8 cellular contexts compared by ENCODE assay signal in genomic region chr1:166839600-166840308, GRCh38. TPM values are rescaled to one million over a fixed set of nuclear protein-coding genes. Genes with fewer than 3 reads are reported as not detected.
DNase-seq lines count a peak whose midpoint lies in the region; ATAC-seq and TF ChIP-seq lines count a peak whose summit lies in the region.

No MANE protein-coding gene starts in this region.

- POLR2A ChIA-PET in activated naive CD8-positive, alpha-beta T cell treated with anti-CD3 and anti-CD28 coated beads, Interleukin-2, amount 10 ng/mL, durations not matched to agents 7 days and 5 days (lab: Charles Lee), result interaction anchor here (0.6 to 1.9 kb wide), 8 partner anchors 8 to 381 kb away, joined by 3 to 21 read pairs (median 4); partner anchors contain the start of genes POU2F1 and TADA1

- H2AFZ ChIP-seq in DND-41 (ENCODE audit: low read depth, low read length), result peak overlapping the region; percentile 99

- peak overlapping the region; percentile 96 for H3K27ac ChIP-seq in DND-41 (ENCODE audit: low read length)

- H3K9ac ChIP-seq in DND-41 (ENCODE audit: low read depth, low read length), result peak overlapping the region; percentile 77

- peaks cover 45% of the 10 kb centered on the region for H3K36me3 ChIP-seq in DND-41 (ENCODE audit: insufficient read depth, low read length)

- H4K20me1 ChIP-seq in DND-41 (ENCODE audit: insufficient read depth, low read length), result peaks cover 16% of the 10 kb centered on the region; the same call in 1 of the 2 replicates

- peak; percentile 42 for ATAC-seq in DND-41 (ENCODE audit: insufficient read depth, low read depth)
- peak; percentile 32 for ATAC-seq in GM21515 (IDR thresholded peaks at IDR 0.05; ENCODE audit: unreplicated experiment)
- ATAC-seq in activated naive CD8-positive, alpha-beta T cell treated with anti-CD3 and anti-CD28 coated beads, Interleukin-2, amount 10 ng/mL, durations not matched to agents 7 days and 5 days (ENCODE audit: low read depth), result peak; percentile 35
- ATAC-seq in left ventricle myocardium superior, result peak; percentile 29
- no peak for ATAC-seq in HG03378 (IDR thresholded peaks at IDR 0.05; ENCODE audit: unreplicated experiment)

- intact Hi-C loops in left ventricle myocardium superior (cut with micrococcal nuclease), result loop anchor here (2.0 kb wide), 1 partner anchor 37 kb away; the partner anchor contains the start of gene TADA1

- H3K9me3 ChIP-seq in DND-41 (ENCODE audit: insufficient read depth, low read length, severe bottlenecking), result no peaks in the 10 kb centered on the region

- H3K27ac Mint-ChIP-seq in activated naive CD8-positive, alpha-beta T cell treated with anti-CD3 and anti-CD28 coated beads, Interleukin-2, amount 10 ng/mL, durations not matched to agents 7 days and 5 days, result peak overlapping the region; percentile 70

- H3K36me3 Mint-ChIP-seq in activated naive CD8-positive, alpha-beta T cell treated with anti-CD3 and anti-CD28 coated beads, Interleukin-2, amount 10 ng/mL, durations not matched to agents 7 days and 5 days, result peaks cover 17% of the 10 kb centered on the region

- peak; percentile 70 for DNase-seq in DND-41
- peak; percentile 31 for DNase-seq in HuH-7 (ENCODE audit: low spot score)
- DNase-seq in SK-N-DZ (ENCODE audit: low spot score), result peak; percentile 46
- peak; percentile 67 for DNase-seq in activated naive CD8-positive, alpha-beta T cell treated with anti-CD3 and anti-CD28 coated beads, Interleukin-2, amount 10 ng/mL, durations not matched to agents 7 days and 5 days
- DNase-seq in left ventricle myocardium superior, result peak; percentile 79
- peak; percentile 33 for DNase-seq in putamen (ENCODE audit: low spot score)

- H3K4me1 Mint-ChIP-seq in activated naive CD8-positive, alpha-beta T cell treated with anti-CD3 and anti-CD28 coated beads, Interleukin-2, amount 10 ng/mL, durations not matched to agents 7 days and 5 days, result peaks cover 41% of the 10 kb centered on the region

- H3K27me3 ChIP-seq in DND-41 (ENCODE audit: insufficient read depth, low read length, poor library complexity), result peaks cover 5% of the 10 kb centered on the region

- H3K27me3 Mint-ChIP-seq in activated naive CD8-positive, alpha-beta T cell treated with anti-CD3 and anti-CD28 coated beads, Interleukin-2, amount 10 ng/mL, durations not matched to agents 7 days and 5 days, result peaks cover 2% of the 10 kb centered on the region

- peaks cover 54% of the 10 kb centered on the region for H3K79me2 ChIP-seq in DND-41 (ENCODE audit: insufficient read depth, low read length)

- peaks cover 49% of the 10 kb centered on the region for H3K4me1 ChIP-seq in DND-41 (ENCODE audit: insufficient read depth, low read length)

- no peaks in the 10 kb centered on the region for H3K9me3 Mint-ChIP-seq in activated naive CD8-positive, alpha-beta T cell treated with anti-CD3 and anti-CD28 coated beads, Interleukin-2, amount 10 ng/mL, durations not matched to agents 7 days and 5 days

- peak; percentile 17 for TF ChIP-seq CTCF in DND-41 (IDR thresholded peaks at IDR 0.05; ENCODE audit: borderline replicate concordance, extremely low read depth, low read length, poor library complexity, severe bottlenecking)

- H3K4me3 Mint-ChIP-seq in activated naive CD8-positive, alpha-beta T cell treated with anti-CD3 and anti-CD28 coated beads, Interleukin-2, amount 10 ng/mL, durations not matched to agents 7 days and 5 days, result peak overlapping the region; percentile 86

- peak overlapping the region; percentile 89 for H3K4me2 ChIP-seq in DND-41 (ENCODE audit: insufficient read depth, low read length)

- peak overlapping the region; percentile 78 to 88; a peak in 3 of 4 replicates for H3K4me3 ChIP-seq in DND-41 (ENCODE audit: low read depth in 1 of 2, low read length in 2 of 2)

RNA-seq across cellular contexts. Expression of gene POGK, which starts 0.5 kb away (rescaled TPM):
- polyA plus RNA-seq in SK-N-DZ (2014; cell fraction: cytosol; rRNA removed), result 37.5 and 40.7 TPM in 2 replicates
- polyA plus RNA-seq in SK-N-DZ (2014; cell fraction: nucleus; rRNA removed), result 28.5 and 34.8 TPM in 2 replicates
- total RNA-seq in activated naive CD8-positive, alpha-beta T cell treated with anti-CD3 and anti-CD28 coated beads, Interleukin-2, amount 10 ng/mL, durations not matched to agents 7 days and 5 days, result 10 to 100 TPM; 36.1 to 37.7 TPM
- 15.6 TPM for total RNA-seq in left ventricle myocardium superior

RNA-seq across cellular contexts. Expression of gene TADA1, which starts 36.3 kb away (rescaled TPM):
- polyA plus RNA-seq in SK-N-DZ (2014; cell fraction: cytosol; rRNA removed), result 35.4 and 41.7 TPM in 2 replicates
- polyA plus RNA-seq in SK-N-DZ (2014; cell fraction: nucleus; rRNA removed), result 31.4 and 31.6 TPM in 2 replicates
- total RNA-seq in activated naive CD8-positive, alpha-beta T cell treated with anti-CD3 and anti-CD28 coated beads, Interleukin-2, amount 10 ng/mL, durations not matched to agents 7 days and 5 days, result 10 to 100 TPM; 14.4 to 15.3 TPM
- total RNA-seq in left ventricle myocardium superior, result 9.6 TPM
